Comparison of ENCODE assay signal across 1 cellular context in the genomic region with DNA sequence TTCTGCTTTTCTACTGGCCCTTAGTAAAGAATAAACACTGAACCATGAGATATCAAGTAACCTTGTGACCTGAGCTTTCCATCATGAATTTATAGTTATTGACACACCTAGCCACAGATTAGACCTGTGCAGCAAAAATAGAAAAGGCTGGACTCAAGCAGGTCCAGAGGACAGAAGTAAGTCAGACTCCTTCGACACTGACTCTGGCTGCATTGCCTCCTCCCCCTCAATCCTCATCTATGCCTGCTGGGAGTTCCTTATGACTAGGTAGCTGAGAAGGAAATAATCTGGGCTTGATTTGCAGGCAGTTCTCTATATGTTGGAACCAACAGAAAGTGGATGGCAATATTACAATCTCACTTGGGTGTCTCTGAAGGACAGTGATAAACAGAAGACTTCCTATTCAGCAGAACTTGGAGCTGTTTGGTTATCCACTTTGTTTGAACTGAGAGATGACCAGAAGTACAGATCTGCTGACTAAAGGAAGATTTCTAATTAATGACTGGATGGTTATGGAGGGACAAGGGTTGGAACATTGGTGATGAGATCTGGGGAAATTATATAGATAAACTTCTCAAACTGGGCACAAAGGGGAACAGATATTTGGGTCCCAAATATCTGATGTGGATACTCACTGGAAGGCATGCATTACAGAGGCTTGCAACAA.
TF ChIP-seq lines count a peak whose summit lies in the region.

No MANE protein-coding gene starts in this region.

TF ChIP-seq in K562, 482 proteins besides CTCF, POLR2A, EP300 and RAD21 (continued from another document):
- no peak for TF ChIP-seq RNF219 (CRISPR knock-in tag; IDR thresholded peaks at IDR 0.05)
- TF ChIP-seq C11orf30 (IDR thresholded peaks at IDR 0.05; ENCODE audit: low read depth), result peak; percentile 52; the same call in 1 of the 2 replicates
- no peak for TF ChIP-seq ZNF511 (CRISPR knock-in tag; IDR thresholded peaks at IDR 0.05)
- no peak for TF ChIP-seq RBM14 (IDR thresholded peaks at IDR 0.05; ENCODE audit: borderline replicate concordance, insufficient read depth, low read depth, low read length)
- no peak for TF ChIP-seq SRF (CRISPR knock-in tag; IDR thresholded peaks at IDR 0.05)
- TF ChIP-seq ZNF316 (IDR thresholded peaks at IDR 0.05), result peak; percentile 53; the same call in 1 of the 2 replicates
- TF ChIP-seq HMG20B (CRISPR knock-in tag; IDR thresholded peaks at IDR 0.05), result no peak
- TF ChIP-seq BCLAF1 (IDR thresholded peaks at IDR 0.05; ENCODE audit: borderline replicate concordance in 1 of 2, control insufficient read depth in 1 of 2, low read depth in 2 of 2, low read length in 1 of 2), result no peak
- no peak for TF ChIP-seq CEBPZ (IDR thresholded peaks at IDR 0.05; ENCODE audit: borderline replicate concordance, low read depth, low read length)
- no peak for TF ChIP-seq MTA2 (IDR thresholded peaks at IDR 0.05; ENCODE audit: low read depth)
- TF ChIP-seq PPARD (CRISPR knock-in tag; IDR thresholded peaks at IDR 0.05), result no peak
- no peak for TF ChIP-seq RFX7 (CRISPR knock-in tag; IDR thresholded peaks at IDR 0.05)
- TF ChIP-seq, protein P1, sequence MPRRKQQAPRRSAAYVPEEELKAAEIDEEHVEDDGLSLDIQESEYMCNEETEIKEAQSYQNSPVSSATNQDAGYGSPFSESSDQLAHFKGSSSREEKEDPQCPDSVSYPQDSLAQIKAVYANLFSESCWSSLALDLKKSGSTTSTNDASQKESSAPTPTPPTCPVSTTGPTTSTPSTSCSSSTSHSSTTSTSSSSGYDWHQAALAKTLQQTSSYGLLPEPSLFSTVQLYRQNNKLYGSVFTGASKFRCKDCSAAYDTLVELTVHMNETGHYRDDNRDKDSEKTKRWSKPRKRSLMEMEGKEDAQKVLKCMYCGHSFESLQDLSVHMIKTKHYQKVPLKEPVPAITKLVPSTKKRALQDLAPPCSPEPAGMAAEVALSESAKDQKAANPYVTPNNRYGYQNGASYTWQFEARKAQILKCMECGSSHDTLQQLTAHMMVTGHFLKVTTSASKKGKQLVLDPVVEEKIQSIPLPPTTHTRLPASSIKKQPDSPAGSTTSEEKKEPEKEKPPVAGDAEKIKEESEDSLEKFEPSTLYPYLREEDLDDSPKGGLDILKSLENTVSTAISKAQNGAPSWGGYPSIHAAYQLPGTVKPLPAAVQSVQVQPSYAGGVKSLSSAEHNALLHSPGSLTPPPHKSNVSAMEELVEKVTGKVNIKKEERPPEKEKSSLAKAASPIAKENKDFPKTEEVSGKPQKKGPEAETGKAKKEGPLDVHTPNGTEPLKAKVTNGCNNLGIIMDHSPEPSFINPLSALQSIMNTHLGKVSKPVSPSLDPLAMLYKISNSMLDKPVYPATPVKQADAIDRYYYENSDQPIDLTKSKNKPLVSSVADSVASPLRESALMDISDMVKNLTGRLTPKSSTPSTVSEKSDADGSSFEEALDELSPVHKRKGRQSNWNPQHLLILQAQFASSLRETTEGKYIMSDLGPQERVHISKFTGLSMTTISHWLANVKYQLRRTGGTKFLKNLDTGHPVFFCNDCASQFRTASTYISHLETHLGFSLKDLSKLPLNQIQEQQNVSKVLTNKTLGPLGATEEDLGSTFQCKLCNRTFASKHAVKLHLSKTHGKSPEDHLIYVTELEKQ (CRISPR knock-in tag; IDR thresholded peaks at IDR 0.05), result no peak
- no peak for TF ChIP-seq CHAMP1 (IDR thresholded peaks at IDR 0.05)
- TF ChIP-seq SUPT5H (IDR thresholded peaks at IDR 0.05), result no peak
- TF ChIP-seq CHCHD3 (CRISPR knock-in tag; IDR thresholded peaks at IDR 0.05), result no peak
- TF ChIP-seq MAFG (tag; conservative IDR thresholded peaks at IDR 0.05), result 0 out of 2 replicates have a peak, but pooled peaks have one; percentile 23
